Comparison of ENCODE assay signal across 11 cellular contexts in genomic region chr6:29763491-29764289, GRCh38. TPM values are rescaled to one million over a fixed set of nuclear protein-coding genes. Genes with fewer than 3 reads are reported as not detected.
DNase-seq lines count a peak whose midpoint lies in the region; ATAC-seq and TF ChIP-seq lines count a peak whose summit lies in the region.
"Had no signal": no experiment of that assay in that cellular context is flagged by ENCODE, and none has a peak within 500 bp of the region (broad histone marks: within the 10 kb centered on the region; RNA-seq: fewer than 3 reads in every experiment).

No MANE protein-coding gene starts in this region.

- DNase-seq in DMS53 (lab: John Stamatoyannopoulos, UW) (peak; percentile 13), DMS53 treated with DMSO at 0.1 percent for 48 hours (lab: John Stamatoyannopoulos, UW; ENCODE audit: unreplicated experiment) (no peak), RKO (ENCODE audit: low spot score) (peak; percentile 56), ecto neural progenitor cell (ENCODE audit: low spot score) (peak; percentile 12), omental fat pad (ENCODE audit: low spot score) (no peak), UCSD-AML1 (lab: John Stamatoyannopoulos, UW; ENCODE audit: unreplicated experiment) (no peak), NCI-H187 treated with DMSO at 0.1 percent for 48 hours (lab: John Stamatoyannopoulos, UW) (no peak)
- DNase-seq: 8988T, NCI-H524, psoas muscle had no signal

- ATAC-seq in omental fat pad (ENCODE audit: low FRiP score): peak; percentile 18
- no peak for ATAC-seq in GM18505 (IDR thresholded peaks at IDR 0.05; ENCODE audit: unreplicated experiment)

- no peak for TF ChIP-seq POLR2A in GM18505 (IDR thresholded peaks at IDR 0.05; ENCODE audit: borderline replicate concordance, extremely low read depth, insufficient read depth, insufficient read length)

- no peak for TF ChIP-seq CTCF in omental fat pad (IDR thresholded peaks at IDR 0.05)

RNA-seq across cellular contexts. Expression of gene HLA-F, which starts 40.5 kb away (rescaled TPM):
- 100 to 1,000 TPM in 1 of 4 donors, 10 to 100 TPM in 3; 44.0 to 211 (median 76.3) TPM for total RNA-seq in omental fat pad

Comparison
In these comparisons a context has a peak if more than half of its experiments do, and no peak if none do; other contexts are left out.
1. DNase-seq: peak in DMS53 (single experiment), RKO (single experiment) and ecto neural progenitor cell (single experiment); none in DMS53 treated with DMSO at 0.1 percent for 48 hours (single experiment), omental fat pad (single experiment), UCSD-AML1 (single experiment) and NCI-H187 treated with DMSO at 0.1 percent for 48 hours (single experiment).